Comparison of ENCODE assay signal across 8 cellular contexts in the genomic region with DNA sequence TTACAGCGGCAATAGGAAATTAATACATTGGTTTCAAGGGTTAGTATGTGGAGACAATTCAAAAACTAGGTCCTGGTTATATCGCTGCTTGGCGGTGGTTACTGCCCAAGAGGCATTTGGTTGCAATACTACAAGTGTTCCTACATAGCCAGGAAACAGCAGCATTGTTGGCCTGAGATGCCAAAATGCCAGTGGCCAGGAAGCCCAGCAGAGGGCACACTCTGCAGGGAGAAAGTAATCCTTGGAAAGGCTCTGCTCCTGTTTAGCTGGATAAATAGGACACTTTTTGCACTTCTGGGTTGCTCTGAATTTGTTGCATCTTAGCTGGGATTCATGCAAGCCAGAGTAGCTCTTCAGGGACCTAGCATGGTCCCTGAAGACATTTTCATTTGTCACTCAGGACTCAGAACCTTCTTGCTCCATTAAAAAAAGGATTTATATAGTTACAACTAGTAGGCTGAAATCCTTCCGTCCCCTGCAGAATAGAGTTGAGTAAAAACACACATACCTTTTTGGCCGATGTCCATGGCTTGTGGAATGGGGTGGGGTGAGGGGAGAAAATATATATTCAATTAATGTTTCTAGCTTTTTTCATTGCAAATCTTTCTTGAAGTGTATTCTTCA. TPM values are rescaled to one million over a fixed set of nuclear protein-coding genes. Genes with fewer than 3 reads are reported as not detected.
DNase-seq lines count a peak whose midpoint lies in the region; ATAC-seq and TF ChIP-seq lines count a peak whose summit lies in the region.

No MANE protein-coding gene starts in this region.

- intact Hi-C loops in Caco-2 (cut with micrococcal nuclease; ENCODE audit: unreplicated experiment) = loop anchor here (1.0 to 5.0 kb wide), 3 partner anchors 61 to 524 kb away; no protein-coding TSS in a partner anchor
- intact Hi-C loops in OCI-LY7 (cut with micrococcal nuclease; ENCODE audit: unreplicated experiment) = loop anchor here (5.0 kb wide), 1 partner anchor 524 kb away; no protein-coding TSS in a partner anchor

- no TSS peak for BruUV-seq in Caco-2 (replicated peaks; lab: Mats Ljungman, UMichigan)
- BruUV-seq in OCI-LY7 (replicated peaks; lab: Mats Ljungman, UMichigan) = no TSS peak

- TF ChIP-seq CTCF in Caco-2 (IDR thresholded peaks at IDR 0.05; ENCODE audit: insufficient read depth in 1 of 2, low read depth in 1 of 2, low read length in 1 of 2, severe bottlenecking in 1 of 2, unreplicated experiment in 1 of 2) = peak; percentile 34 to 70
- peak; percentile 66 for TF ChIP-seq CTCF in HFF-Myc (IDR thresholded peaks at IDR 0.05; ENCODE audit: low read depth, low read length, missing control alignments)
- TF ChIP-seq CTCF in OCI-LY7 (conservative IDR thresholded peaks at IDR 0.05; ENCODE audit: low read length) = peak; percentile 68
- peak; percentile 88 for TF ChIP-seq CTCF in endodermal cell (conservative IDR thresholded peaks at IDR 0.05)

- H3K9me2 ChIP-seq in OCI-LY7 (ENCODE audit: insufficient read depth, low read length) = no peaks in the 10 kb centered on the region

- DNase-seq in Caco-2 (peak; percentile 33 to 35), HFF-Myc (ENCODE audit: extremely low read depth, low read depth) (peak; percentile 15), OCI-LY7 (ENCODE audit: low spot score) (peak; percentile 23), endodermal cell (peak; percentile 83), middle frontal gyrus (ENCODE audit: extremely low spot score, low spot score) (peak; percentile 29)
- no peak for DNase-seq in stimulated activated CD8-positive, alpha-beta memory T cell treated with anti-CD3 and anti-CD28 coated beads, Interleukin-4, amount 100 ng/mL, for 48 hours

- ATAC-seq in HG03457 (IDR thresholded peaks at IDR 0.05; ENCODE audit: unreplicated experiment) = no peak
- no peak for ATAC-seq in HG03135 (IDR thresholded peaks at IDR 0.05; ENCODE audit: unreplicated experiment)

- WGBS in endodermal cell (ENCODE audit: insufficient coverage in 1 of 2, insufficient read length in 1 of 2), 2 experiments = 33% methylated on average over 3 of the region's 5 CpGs; no CpG with 5 or more reads in 1 of the 2 experiments

- H3K4me3 ChIP-seq in Caco-2 (ENCODE audit: low read depth, low read length) = no peak overlapping the region
- no peak overlapping the region for H3K4me3 ChIP-seq in HFF-Myc (replicated peaks; ENCODE audit: low read depth, low read length)
- H3K4me3 ChIP-seq in OCI-LY7 (ENCODE audit: low read depth, low read length, poor library complexity, severe bottlenecking) = no peak overlapping the region
- H3K4me3 ChIP-seq in endodermal cell (ENCODE audit: low read length) = no peak overlapping the region

- H3K9me3 ChIP-seq in Caco-2 = no peaks in the 10 kb centered on the region
- no peaks in the 10 kb centered on the region for H3K9me3 ChIP-seq in OCI-LY7 (ENCODE audit: low read length)
- H3K9me3 ChIP-seq in endodermal cell (ENCODE audit: control insufficient read depth, low read length) = no peaks in the 10 kb centered on the region

- H3K4me3 Mint-ChIP-seq in Caco-2 (ENCODE audit: unreplicated experiment) (no peak overlapping the region), endodermal cell (no peak overlapping the region)

- no peaks in the 10 kb centered on the region for H4K20me1 ChIP-seq in OCI-LY7 (ENCODE audit: insufficient read depth, low read length)

- H3K36me3 ChIP-seq in Caco-2 (ENCODE audit: control insufficient read depth, insufficient read depth, low read length) = no peaks in the 10 kb centered on the region
- no peaks in the 10 kb centered on the region for H3K36me3 ChIP-seq in OCI-LY7 (ENCODE audit: insufficient read depth, low read length)
- H3K36me3 ChIP-seq in endodermal cell (ENCODE audit: control insufficient read depth, insufficient read depth, low read length) = no peaks in the 10 kb centered on the region

- no peak overlapping the region for H3K4me2 ChIP-seq in OCI-LY7 (ENCODE audit: low read length)

- H3K27me3 ChIP-seq in Caco-2 (replicated peaks; ENCODE audit: control insufficient read depth, insufficient read depth, low read length) (no peaks in the 10 kb centered on the region), endodermal cell (ENCODE audit: control insufficient read depth, insufficient read depth, low read length, poor library complexity, severe bottlenecking) (peaks cover 18% of the 10 kb centered on the region)

- no peaks in the 10 kb centered on the region for H3K4me1 ChIP-seq in Caco-2
- H3K4me1 ChIP-seq in OCI-LY7 (ENCODE audit: insufficient read depth, low read length, poor library complexity, severe bottlenecking) = no peaks in the 10 kb centered on the region
- H3K4me1 ChIP-seq in endodermal cell (ENCODE audit: control insufficient read depth, insufficient read depth, low read length) = no peaks in the 10 kb centered on the region

- CTCF ChIA-PET in Caco-2 (lab: Charles Lee) (interaction anchor here (0.9 to 1.0 kb wide), 2 partner anchors 182 to 523 kb away, joined by 3 to 4 read pairs; no protein-coding TSS in a partner anchor), OCI-LY7 (lab: Charles Lee; ENCODE audit: unreplicated experiment) (no interaction called here)

- H3K27me3 Mint-ChIP-seq in Caco-2 (ENCODE audit: insufficient read depth, unreplicated experiment) = no peaks in the 10 kb centered on the region
- peaks cover 19% of the 10 kb centered on the region for H3K27me3 Mint-ChIP-seq in endodermal cell (ENCODE audit: insufficient read depth)

- H3K27ac Mint-ChIP-seq in Caco-2 (ENCODE audit: unreplicated experiment) (no peak overlapping the region), endodermal cell (no peak overlapping the region)

- H3K27ac ChIP-seq in OCI-LY7 (ENCODE audit: low read depth, low read length, poor library complexity, severe bottlenecking) (no peak overlapping the region), endodermal cell (ENCODE audit: low read depth, low read length) (no peak overlapping the region)

- H3K9ac ChIP-seq in endodermal cell (ENCODE audit: extremely low read depth, low read length, poor library complexity, severe bottlenecking) = no peak overlapping the region

- no peaks in the 10 kb centered on the region for H3K9me3 Mint-ChIP-seq in Caco-2 (ENCODE audit: unreplicated experiment)
- H3K9me3 Mint-ChIP-seq in endodermal cell = peaks cover 10% of the 10 kb centered on the region

- H3K79me2 ChIP-seq in OCI-LY7 (ENCODE audit: insufficient read depth, low read depth, low read length) = no peaks in the 10 kb centered on the region

- POLR2A ChIA-PET in Caco-2 (lab: Charles Lee) = no interaction called here
- POLR2A ChIA-PET in OCI-LY7 (lab: Charles Lee) = interaction anchor here (0.5 kb wide), 1 partner anchor 55 kb away, joined by 4 read pairs; no protein-coding TSS in a partner anchor

- no peaks in the 10 kb centered on the region for H3K4me1 Mint-ChIP-seq in Caco-2 (ENCODE audit: low read depth, unreplicated experiment)
- no peaks in the 10 kb centered on the region for H3K4me1 Mint-ChIP-seq in endodermal cell

- H2AFZ ChIP-seq in OCI-LY7 (ENCODE audit: low read length) = no peak overlapping the region

- H3K36me3 Mint-ChIP-seq in Caco-2 (ENCODE audit: insufficient read depth, unreplicated experiment) (no peaks in the 10 kb centered on the region), endodermal cell (ENCODE audit: low read depth) (no peaks in the 10 kb centered on the region)

RNA-seq across cellular contexts. Expression of a gene that starts 8.1 kb away (rescaled TPM):
- 0.29 TPM in 1 of 2 replicates, not detected in the other for total RNA-seq in Caco-2 (2022)
- not detected in 2 replicates for total RNA-seq in OCI-LY7 (2014; rRNA removed; shearing (Covaris generic))
- not detected in 2 replicates for total RNA-seq in OCI-LY7 (2022)
- total RNA-seq in endodermal cell = not detected
- polyA plus RNA-seq in endodermal cell (2013, experiment 1 of 2) = not detected
- not detected for polyA plus RNA-seq in endodermal cell (2013, experiment 2 of 2)

RNA-seq across cellular contexts. Expression of a gene that starts 8.2 kb away (rescaled TPM):
- total RNA-seq in Caco-2 (2022) (21.3 and 22.6 TPM in 2 replicates), OCI-LY7 (2022) (21.9 and 24.6 TPM in 2 replicates), endodermal cell (10 to 100 TPM; 28.3 to 33.1 TPM)
- 17.0 and 19.5 TPM in 2 replicates for total RNA-seq in OCI-LY7 (2014; rRNA removed; shearing (Covaris generic))
- polyA plus RNA-seq in endodermal cell (2013, experiment 1 of 2) = 35.7 TPM
- 34.4 TPM for polyA plus RNA-seq in endodermal cell (2013, experiment 2 of 2)

RNA-seq across cellular contexts. Expression of a gene that starts 53.8 kb away (rescaled TPM):
- 7.4 and 8.3 TPM in 2 replicates for total RNA-seq in Caco-2 (2022)
- total RNA-seq in OCI-LY7 (2014; rRNA removed; shearing (Covaris generic)) = 12.6 and 12.9 TPM in 2 replicates
- total RNA-seq in OCI-LY7 (2022) = 16.4 and 19.5 TPM in 2 replicates
- 10 to 100 TPM; 14.1 to 16.4 TPM for total RNA-seq in endodermal cell
- polyA plus RNA-seq in endodermal cell (2013, experiment 1 of 2) = 21.4 TPM
- polyA plus RNA-seq in endodermal cell (2013, experiment 2 of 2) = 19.8 TPM
